In genomic region chr1:2801046-2801445, GRCh38 we compare ENCODE assay signal across 8 cellular contexts.
"Had no signal": no experiment of that assay in that cellular context is flagged by ENCODE, and none has a peak within 500 bp of the region (broad histone marks: within the 10 kb centered on the region; RNA-seq: fewer than 3 reads in every experiment).

No MANE protein-coding gene starts in this region.

- H3K4me3 ChIP-seq: adrenal gland, esophagus squamous epithelium, hepatocyte, lung, SK-N-MC had no signal

- DNase-seq: activated B cell treated with CpG ODN at 0.5 μM for 24 hours, esophagus squamous epithelium, occipital lobe, trophoblast cell had no signal

- H3K36me3 ChIP-seq: adrenal gland, esophagus squamous epithelium had no signal

- H3K9me3 ChIP-seq: adrenal gland, esophagus squamous epithelium had no signal

- H3K27me3 ChIP-seq: hepatocyte had no signal

- H3K4me1 ChIP-seq: adrenal gland had no signal

- H3K27ac ChIP-seq: adrenal gland, esophagus squamous epithelium, hepatocyte, SK-N-MC had no signal
